ENCODE assay signal across 8 cellular contexts in genomic region chr15:63188247-63188936, GRCh38. TPM values are rescaled to one million over a fixed set of nuclear protein-coding genes. Genes with fewer than 3 reads are reported as not detected.
DNase-seq lines count a peak whose midpoint lies in the region; ATAC-seq, FAIRE-seq and TF ChIP-seq lines count a peak whose summit lies in the region.

No MANE protein-coding gene starts in this region.

- no peak for ATAC-seq in GM18520 (IDR thresholded peaks at IDR 0.05; ENCODE audit: unreplicated experiment)
- ATAC-seq in GM21825 (IDR thresholded peaks at IDR 0.05; ENCODE audit: unreplicated experiment): no peak

- H3K79me2 ChIP-seq in PC-9 (ENCODE audit: low read depth) (peaks cover 34% of the 10 kb centered on the region), endothelial cell of umbilical vein (ENCODE audit: control insufficient read depth, insufficient read depth, low read length) (peaks cover 40% of the 10 kb centered on the region)

- H2AFZ ChIP-seq in PC-9: peak overlapping the region; percentile 87
- peak overlapping the region; percentile 99 for H2AFZ ChIP-seq in endothelial cell of umbilical vein (ENCODE audit: low read depth, low read length)

- H3K9me1 ChIP-seq in endothelial cell of umbilical vein (replicated peaks; ENCODE audit: control insufficient read depth, extremely low read depth, insufficient read depth, low read length): no peaks in the 10 kb centered on the region

- DNase-seq in GM12891 (ENCODE audit: insufficient read length, low spot score): no peak
- no peak for DNase-seq in PC-9
- no peak for DNase-seq in endothelial cell of umbilical vein (ENCODE audit: low read depth, low spot score)
- no peak for DNase-seq in prostate gland (ENCODE audit: low spot score)
- DNase-seq in NCI-H1417 (lab: John Stamatoyannopoulos, UW): no peak
- DNase-seq in HuH-7 (ENCODE audit: low spot score): no peak

- TF ChIP-seq POLR2A in GM12891 (IDR thresholded peaks at IDR 0.05; ENCODE audit: low read depth, low read length) (no peak), endothelial cell of umbilical vein (IDR thresholded peaks at IDR 0.05; ENCODE audit: low read depth, low read length) (no peak), prostate gland (IDR thresholded peaks at IDR 0.05) (no peak)

- POLR2A ChIA-PET in PC-9 (lab: Charles Lee; ENCODE audit: unreplicated experiment) (interaction anchor here (0.6 kb wide), 1 partner anchor 39 kb away, joined by 4 read pairs; no protein-coding TSS in a partner anchor), endothelial cell of umbilical vein (lab: Charles Lee) (interaction anchor here (0.6 to 1.3 kb wide), 2 partner anchors 31 to 90 kb away, joined by 3 to 5 read pairs; partner anchors contain the start of gene RPS27L)

- dilution Hi-C loops in endothelial cell of umbilical vein (cut with MboI; ENCODE audit: extremely low pct_ligation_motif_present, low sequenced_read_pairs): no loop called here

- no peaks in the 10 kb centered on the region for H4K20me1 ChIP-seq in PC-9 (ENCODE audit: insufficient read depth)
- peaks cover 2% of the 10 kb centered on the region for H4K20me1 ChIP-seq in endothelial cell of umbilical vein (replicated peaks; ENCODE audit: control insufficient read depth, extremely low read depth, insufficient read depth, low read length)

- H3F3A ChIP-seq in PC-9 (ENCODE audit: insufficient read depth, low read depth): peaks cover 8% of the 10 kb centered on the region; the same call in 1 of the 2 replicates

- H3K9ac ChIP-seq in endothelial cell of umbilical vein (replicated peaks; ENCODE audit: extremely low read depth, insufficient read depth, low read length): peak overlapping the region; percentile 52

- H3K27ac ChIP-seq in PC-9 (no peak overlapping the region), endothelial cell of umbilical vein (ENCODE audit: insufficient read depth, low read depth, low read length) (no peak overlapping the region), prostate gland (peak overlapping the region; percentile 47 to 88)

- H3K9me2 ChIP-seq in PC-9 (ENCODE audit: insufficient read depth): no peaks in the 10 kb centered on the region

- WGBS in prostate gland: 38% methylated on average over 10 of the region's 10 CpGs

- CTCF ChIA-PET in PC-9 (lab: Charles Lee) (interaction anchor here (0.6 kb wide), 1 partner anchor 88 kb away, joined by 6 read pairs; no protein-coding TSS in a partner anchor), endothelial cell of umbilical vein (lab: Charles Lee) (interaction anchor here (0.8 to 1.2 kb wide), 3 partner anchors 25 to 40 kb away, joined by 4 read pairs; partner anchors contain the start of gene RPS27L)

- no peaks in the 10 kb centered on the region for H3K9me3 ChIP-seq in PC-9 (ENCODE audit: insufficient read depth, low read depth)
- H3K9me3 ChIP-seq in endothelial cell of umbilical vein (replicated peaks; ENCODE audit: control insufficient read depth, insufficient read depth, low read length): no peaks in the 10 kb centered on the region
- no peaks in the 10 kb centered on the region for H3K9me3 ChIP-seq in prostate gland

- FAIRE-seq in GM12891 (lab: Jason Lieb, UNC) (no peak), endothelial cell of umbilical vein (lab: Jason Lieb, UNC) (no peak)

- intact Hi-C loops in PC-9 (cut with micrococcal nuclease; ENCODE audit: unreplicated experiment): loop anchor here (2.0 kb wide), 1 partner anchor 88 kb away; the partner anchor contains the start of gene APH1B
- intact Hi-C loops in endothelial cell of umbilical vein (cut with micrococcal nuclease): loop anchor here (2.0 kb wide), 1 partner anchor 140 kb away; no protein-coding TSS in a partner anchor
- intact Hi-C loops in prostate gland (cut with DNase I): loop anchor here (2.0 kb wide), 1 partner anchor 88 kb away; the partner anchor contains the start of gene APH1B

- no peaks in the 10 kb centered on the region for H3K36me3 ChIP-seq in PC-9 (ENCODE audit: low read depth)
- no peaks in the 10 kb centered on the region for H3K36me3 ChIP-seq in endothelial cell of umbilical vein (ENCODE audit: control insufficient read depth in 2 of 2, extremely low read depth in 1 of 2, insufficient read depth in 2 of 2, low read length in 2 of 2)
- no peaks in the 10 kb centered on the region for H3K36me3 ChIP-seq in prostate gland

- H3K4me1 ChIP-seq in PC-9 (replicated peaks; ENCODE audit: insufficient read depth) (peaks cover 36% of the 10 kb centered on the region), endothelial cell of umbilical vein (ENCODE audit: control insufficient read depth, extremely low read depth, insufficient read depth, low read length) (peaks cover 22% of the 10 kb centered on the region), prostate gland (replicated peaks) (no peaks in the 10 kb centered on the region)

- no peaks in the 10 kb centered on the region for H3K27me3 ChIP-seq in PC-9 (ENCODE audit: insufficient read depth, low read depth)
- no peaks in the 10 kb centered on the region for H3K27me3 ChIP-seq in endothelial cell of umbilical vein (ENCODE audit: control insufficient read depth in 2 of 2, insufficient read depth in 2 of 2, low read length in 2 of 2)
- H3K27me3 ChIP-seq in prostate gland (replicated peaks; ENCODE audit: insufficient read depth): no peaks in the 10 kb centered on the region

- BruUV-seq in PC-9 (replicated peaks; lab: Mats Ljungman, UMichigan) (no TSS peak), endothelial cell of umbilical vein (replicated peaks; lab: Mats Ljungman, UMichigan) (no TSS peak)

- H3K4me3 ChIP-seq in PC-9: peak overlapping the region; percentile 63; the same call in 1 of the 2 replicates
- H3K4me3 ChIP-seq in endothelial cell of umbilical vein (replicated peaks in 1 of 3; ENCODE audit: insufficient read depth in 1 of 3, low read depth in 1 of 3, low read length in 3 of 3): peak overlapping the region; percentile 44 to 72 (median 58)
- H3K4me3 ChIP-seq in prostate gland: peak overlapping the region; percentile 75 to 82

- H3K4me2 ChIP-seq in PC-9 (peak overlapping the region; percentile 85), endothelial cell of umbilical vein (ENCODE audit: insufficient read depth, low read length) (peak overlapping the region; percentile 87)

- TF ChIP-seq CTCF in PC-9 (conservative IDR thresholded peaks at IDR 0.05) (no peak), endothelial cell of umbilical vein (IDR thresholded peaks at IDR 0.05; ENCODE audit: extremely low read depth in 1 of 2, insufficient read depth in 1 of 2, low read depth in 1 of 2, low read length in 2 of 2) (no peak), prostate gland (IDR thresholded peaks at IDR 0.05) (no peak)

TF ChIP-seq in GM12891, 5 proteins besides CTCF, POLR2A, EP300 and RAD21:
- TF ChIP-seq SPI1 (IDR thresholded peaks at IDR 0.05; ENCODE audit: low read depth, low read length) (0 out of 2 replicates have a peak, but pooled peaks have one; percentile 15), PAX5 (IDR thresholded peaks at IDR 0.05; ENCODE audit: insufficient read depth, low read length, severe bottlenecking) (no peak), POLR2AphosphoS5 (IDR thresholded peaks at IDR 0.05; ENCODE audit: low read depth, low read length) (no peak), TAF1 (IDR thresholded peaks at IDR 0.05; ENCODE audit: low read depth, low read length) (0 out of 2 replicates have a peak, but pooled peaks have one; percentile 6), POU2F2 (IDR thresholded peaks at IDR 0.05; ENCODE audit: low read depth, low read length) (no peak)

TF ChIP-seq in endothelial cell of umbilical vein, 7 proteins besides CTCF, POLR2A, EP300 and RAD21:
- no peak for TF ChIP-seq MYC (IDR thresholded peaks at IDR 0.05; ENCODE audit: low read depth, low read length)
- TF ChIP-seq GATA2 (IDR thresholded peaks at IDR 0.05; ENCODE audit: insufficient read depth, insufficient read length, low read depth, low read length): no peak
- TF ChIP-seq JUN (IDR thresholded peaks at IDR 0.05; ENCODE audit: borderline replicate concordance, insufficient read depth, insufficient read length, low read depth): no peak
- no peak for TF ChIP-seq POLR2AphosphoS5 (IDR thresholded peaks at IDR 0.05; ENCODE audit: insufficient read depth, low read depth, low read length)
- no peak for TF ChIP-seq EZH2 (IDR thresholded peaks at IDR 0.05; ENCODE audit: borderline replicate concordance, low read depth, low read length, severe bottlenecking)
- TF ChIP-seq MAX (IDR thresholded peaks at IDR 0.05; ENCODE audit: insufficient read depth, insufficient read length): no peak
- no peak for TF ChIP-seq FOS (IDR thresholded peaks at IDR 0.05; ENCODE audit: borderline replicate concordance, insufficient read depth, low read length)

RNA-seq across cellular contexts. Expression of gene RAB8B, which starts 1.0 kb away (rescaled TPM):
- 55.6 TPM for polyA plus RNA-seq in GM12891 (2012; ENCODE audit: low read depth, missing spikeins)
- total RNA-seq in PC-9 (2021): 19.3 and 20.9 TPM in 2 replicates
- total RNA-seq in endothelial cell of umbilical vein: 50.3 and 52.5 TPM in 2 replicates
- polyA plus RNA-seq in endothelial cell of umbilical vein: 7.5 and 10.4 TPM in 2 replicates
- polyA plus RNA-seq in endothelial cell of umbilical vein (2011; cell fraction: cytosol; rRNA removed): 16.2 and 17.8 TPM in 2 replicates
- 16.0 and 23.7 TPM in 2 replicates for polyA plus RNA-seq in endothelial cell of umbilical vein (2011; cell fraction: nucleus; rRNA removed)
- 38.0 and 52.8 TPM in 2 replicates for polyA plus RNA-seq in endothelial cell of umbilical vein (2012)
- polyA minus RNA-seq in endothelial cell of umbilical vein: 31.1 and 38.5 TPM in 2 replicates
- 30.1 TPM for polyA minus RNA-seq in endothelial cell of umbilical vein (2011; cell fraction: cytosol; rRNA and poly(A)+ RNA removed)
- 11.3 and 19.3 TPM in 2 replicates for polyA minus RNA-seq in endothelial cell of umbilical vein (2011; cell fraction: nucleus; rRNA and poly(A)+ RNA removed)
- 10 to 100 TPM; 18.5 to 29.2 TPM for total RNA-seq in prostate gland

RNA-seq across cellular contexts. Expression of gene RPS27L, which starts 31.1 kb away (rescaled TPM):
- polyA plus RNA-seq in GM12891 (2012; ENCODE audit: low read depth, missing spikeins): 319 TPM
- 59.7 and 77.0 TPM in 2 replicates for total RNA-seq in PC-9 (2021)
- 338 and 345 TPM in 2 replicates for total RNA-seq in endothelial cell of umbilical vein
- 163 and 170 TPM in 2 replicates for polyA plus RNA-seq in endothelial cell of umbilical vein
- 317 and 375 TPM in 2 replicates for polyA plus RNA-seq in endothelial cell of umbilical vein (2011; cell fraction: cytosol; rRNA removed)
- 139 and 168 TPM in 2 replicates for polyA plus RNA-seq in endothelial cell of umbilical vein (2011; cell fraction: nucleus; rRNA removed)
- 568 and 822 TPM in 2 replicates for polyA plus RNA-seq in endothelial cell of umbilical vein (2012)
- 43.9 and 45.6 TPM in 2 replicates for polyA minus RNA-seq in endothelial cell of umbilical vein
- 27.0 TPM for polyA minus RNA-seq in endothelial cell of umbilical vein (2011; cell fraction: cytosol; rRNA and poly(A)+ RNA removed)
- 50.2 and 65.0 TPM in 2 replicates for polyA minus RNA-seq in endothelial cell of umbilical vein (2011; cell fraction: nucleus; rRNA and poly(A)+ RNA removed)
- total RNA-seq in prostate gland: 100 to 1,000 TPM in 1 of 2 donors, 10 to 100 TPM in 1; 49.2 to 102 TPM

Comparison
In these comparisons a context has a peak if more than half of its experiments do, and no peak if none do; other contexts are left out.
1. H3K27ac ChIP-seq: peak in prostate gland (2 of 2); none in PC-9 (single experiment) and endothelial cell of umbilical vein (single experiment).
2. Peak in every context shown above with its lines, with median percentiles within 50 percentile points of each other: H3K4me3 ChIP-seq.